In the genomic region with DNA sequence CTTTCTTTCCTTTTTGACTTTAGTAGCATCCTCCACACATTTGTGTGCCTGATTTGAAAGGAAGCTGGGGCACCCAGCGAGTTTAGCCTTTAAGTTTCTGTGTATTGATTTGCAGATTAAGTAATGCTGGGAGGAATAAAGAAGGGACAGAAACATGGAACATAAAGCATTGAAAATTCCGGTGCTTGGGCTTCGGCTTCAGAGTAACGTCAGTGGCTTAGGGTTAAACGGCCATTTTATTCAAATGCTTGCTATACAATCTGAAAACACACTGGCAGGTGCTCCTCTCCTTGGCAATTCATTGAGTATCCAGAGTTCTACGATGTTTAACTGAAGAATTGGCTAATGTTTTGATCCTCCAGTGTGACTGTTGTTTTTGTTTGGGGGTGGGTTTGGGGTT, we compare ENCODE assay signal across 1 cellular context.
TF ChIP-seq lines count a peak whose summit lies in the region.

No MANE protein-coding gene starts in this region.

TF ChIP-seq in WTC11, 78 proteins besides CTCF, POLR2A, EP300 and RAD21 (continued from another document):
- TF ChIP-seq, protein P1, sequence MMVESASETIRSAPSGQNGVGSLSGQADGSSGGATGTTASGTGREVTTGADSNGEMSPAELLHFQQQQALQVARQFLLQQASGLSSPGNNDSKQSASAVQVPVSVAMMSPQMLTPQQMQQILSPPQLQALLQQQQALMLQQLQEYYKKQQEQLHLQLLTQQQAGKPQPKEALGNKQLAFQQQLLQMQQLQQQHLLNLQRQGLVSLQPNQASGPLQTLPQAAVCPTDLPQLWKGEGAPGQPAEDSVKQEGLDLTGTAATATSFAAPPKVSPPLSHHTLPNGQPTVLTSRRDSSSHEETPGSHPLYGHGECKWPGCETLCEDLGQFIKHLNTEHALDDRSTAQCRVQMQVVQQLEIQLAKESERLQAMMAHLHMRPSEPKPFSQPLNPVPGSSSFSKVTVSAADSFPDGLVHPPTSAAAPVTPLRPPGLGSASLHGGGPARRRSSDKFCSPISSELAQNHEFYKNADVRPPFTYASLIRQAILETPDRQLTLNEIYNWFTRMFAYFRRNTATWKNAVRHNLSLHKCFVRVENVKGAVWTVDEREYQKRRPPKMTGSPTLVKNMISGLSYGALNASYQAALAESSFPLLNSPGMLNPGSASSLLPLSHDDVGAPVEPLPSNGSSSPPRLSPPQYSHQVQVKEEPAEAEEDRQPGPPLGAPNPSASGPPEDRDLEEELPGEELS (CRISPR knock-in tag; IDR thresholded peaks at IDR 0.05) = no peak
- TF ChIP-seq OVOL2 (CRISPR knock-in tag; IDR thresholded peaks at IDR 0.05; ENCODE audit: borderline replicate concordance) (no peak), GTF2I (CRISPR knock-in tag; conservative IDR thresholded peaks at IDR 0.05) (no peak), GRHL2 (CRISPR knock-in tag; IDR thresholded peaks at IDR 0.05; ENCODE audit: insufficient replicate concordance, severe bottlenecking) (no peak), IRF2 (CRISPR knock-in tag; IDR thresholded peaks at IDR 0.05; ENCODE audit: borderline replicate concordance, low read depth) (no peak), RORB (CRISPR knock-in tag; IDR thresholded peaks at IDR 0.05) (no peak)
- TF ChIP-seq, protein P2, sequence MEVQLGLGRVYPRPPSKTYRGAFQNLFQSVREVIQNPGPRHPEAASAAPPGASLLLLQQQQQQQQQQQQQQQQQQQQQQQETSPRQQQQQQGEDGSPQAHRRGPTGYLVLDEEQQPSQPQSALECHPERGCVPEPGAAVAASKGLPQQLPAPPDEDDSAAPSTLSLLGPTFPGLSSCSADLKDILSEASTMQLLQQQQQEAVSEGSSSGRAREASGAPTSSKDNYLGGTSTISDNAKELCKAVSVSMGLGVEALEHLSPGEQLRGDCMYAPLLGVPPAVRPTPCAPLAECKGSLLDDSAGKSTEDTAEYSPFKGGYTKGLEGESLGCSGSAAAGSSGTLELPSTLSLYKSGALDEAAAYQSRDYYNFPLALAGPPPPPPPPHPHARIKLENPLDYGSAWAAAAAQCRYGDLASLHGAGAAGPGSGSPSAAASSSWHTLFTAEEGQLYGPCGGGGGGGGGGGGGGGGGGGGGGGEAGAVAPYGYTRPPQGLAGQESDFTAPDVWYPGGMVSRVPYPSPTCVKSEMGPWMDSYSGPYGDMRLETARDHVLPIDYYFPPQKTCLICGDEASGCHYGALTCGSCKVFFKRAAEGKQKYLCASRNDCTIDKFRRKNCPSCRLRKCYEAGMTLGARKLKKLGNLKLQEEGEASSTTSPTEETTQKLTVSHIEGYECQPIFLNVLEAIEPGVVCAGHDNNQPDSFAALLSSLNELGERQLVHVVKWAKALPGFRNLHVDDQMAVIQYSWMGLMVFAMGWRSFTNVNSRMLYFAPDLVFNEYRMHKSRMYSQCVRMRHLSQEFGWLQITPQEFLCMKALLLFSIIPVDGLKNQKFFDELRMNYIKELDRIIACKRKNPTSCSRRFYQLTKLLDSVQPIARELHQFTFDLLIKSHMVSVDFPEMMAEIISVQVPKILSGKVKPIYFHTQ (CRISPR knock-in tag; IDR thresholded peaks at IDR 0.05) = no peak
TF ChIP-seq in WTC11: peak in this region for 0.
